16 cellular contexts compared by ENCODE assay signal in the genomic region with DNA sequence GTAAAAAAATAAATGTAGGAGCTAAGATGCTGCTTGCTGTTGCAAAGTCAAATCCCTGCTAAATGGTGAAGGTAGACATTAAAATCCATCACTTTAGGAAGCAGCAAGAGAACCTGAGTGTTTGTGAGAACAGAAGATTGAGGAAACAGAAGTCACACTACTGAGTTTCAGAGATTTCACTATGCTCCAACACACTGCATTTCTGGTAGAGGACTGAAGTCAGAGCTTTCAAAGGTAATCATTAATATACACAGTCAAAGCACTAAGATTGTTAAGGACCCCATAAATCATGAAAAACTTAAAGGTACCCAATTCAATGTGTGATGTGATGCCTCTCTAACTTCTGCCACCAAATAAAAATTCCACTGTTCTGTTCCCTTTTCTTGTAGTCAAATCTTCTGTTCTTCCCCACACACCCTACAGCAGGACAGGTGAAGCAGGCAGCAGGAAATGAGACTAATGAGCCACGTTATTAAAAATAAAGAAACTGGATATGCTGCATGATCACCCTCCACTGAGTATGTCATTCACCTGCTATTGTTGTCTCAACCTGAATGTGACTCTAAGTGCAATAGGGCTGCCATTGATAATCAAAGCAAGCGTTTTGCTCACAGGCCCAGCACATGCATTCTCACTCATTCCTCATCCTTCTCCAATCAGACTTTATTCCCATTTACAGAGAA. TPM values are rescaled to one million over a fixed set of nuclear protein-coding genes. Genes with fewer than 3 reads are reported as not detected.
A peak's percentile ranks its signal among the peaks of the same experiment; 100 is the strongest.
DNase-seq lines count a peak whose midpoint lies in the region; ATAC-seq and TF ChIP-seq lines count a peak whose summit lies in the region.
"Had no signal": no experiment of that assay in that cellular context is flagged by ENCODE, and none has a peak within 500 bp of the region (broad histone marks: within the 10 kb centered on the region; RNA-seq: fewer than 3 reads in every experiment).

No MANE protein-coding gene starts in this region.

- no peak overlapping the region for H3K4me2 ChIP-seq in H9 (ENCODE audit: insufficient read depth, insufficient read length, low read length)
- H3K4me2 ChIP-seq: neural progenitor cell had no signal

- no peak overlapping the region for H2BK120ac ChIP-seq in H9 (ENCODE audit: low read depth, low read length, poor library complexity, severe bottlenecking)

- H2BK15ac ChIP-seq in H9 (ENCODE audit: low read depth, low read length) = no peak overlapping the region

- CTCF ChIA-PET in WTC11 (lab: Charles Lee) = no interaction called here
- CTCF ChIA-PET in activated CD8-positive, alpha-beta T cell treated with anti-CD3 and anti-CD28 coated beads for 36 hours (lab: Charles Lee) = no interaction called here

- H2BK12ac ChIP-seq in H9 (ENCODE audit: insufficient read length, low read depth, low read length) = no peak overlapping the region

- no CpG with 5 or more reads among the region's 2 CpGs for WGBS in H9 (ENCODE audit: extremely low coverage, insufficient read length, low lambda C conversion rate)

- no peaks in the 10 kb centered on the region for H3K79me2 ChIP-seq in H9 (ENCODE audit: insufficient read depth, low read length)

- no peak overlapping the region for H4K8ac ChIP-seq in H9 (replicated peaks; ENCODE audit: insufficient read length, low read depth, low read length)

- H3K4me1 ChIP-seq in H9 (ENCODE audit: insufficient read depth, low read length) = no peaks in the 10 kb centered on the region
- H3K4me1 ChIP-seq: adrenal gland, colonic mucosa, esophagus squamous epithelium, suprapubic skin had no signal

- no peak overlapping the region for H2AK5ac ChIP-seq in H9 (ENCODE audit: insufficient read length, low read length)

- H3K27ac ChIP-seq in H9 (ENCODE audit: insufficient read length, low read depth, low read length) = no peak overlapping the region
- H3K27ac ChIP-seq: adrenal gland, colonic mucosa, esophagus squamous epithelium, neural progenitor cell, suprapubic skin had no signal

- H3K18ac ChIP-seq in H9 (ENCODE audit: insufficient read length, low read depth, low read length) = no peak overlapping the region

- H3K9me3 ChIP-seq in H9 (ENCODE audit: control insufficient read depth, low read depth, low read length) = no peaks in the 10 kb centered on the region
- H3K9me3 ChIP-seq: adrenal gland, colonic mucosa, esophagus squamous epithelium, suprapubic skin had no signal

- H4K20me1 ChIP-seq in H9 (ENCODE audit: control insufficient read depth, insufficient read depth, insufficient read length) = no peaks in the 10 kb centered on the region

- H2BK5ac ChIP-seq in H9 (ENCODE audit: insufficient read length, low read length) = no peak overlapping the region

- no peaks in the 10 kb centered on the region for H3K27me3 ChIP-seq in H9 (ENCODE audit: insufficient read depth, low read length)
- H3K27me3 ChIP-seq: adrenal gland, colonic mucosa, esophagus squamous epithelium, neural progenitor cell, suprapubic skin had no signal

- DNase-seq in H9 (no peak), WTC11 (ENCODE audit: low spot score) (no peak), foreskin melanocyte (no peak), DMS79 treated with DMSO at 0.1 percent for 48 hours (lab: John Stamatoyannopoulos, UW) (no peak)
- no peak for DNase-seq in activated CD8-positive, alpha-beta T cell treated with anti-CD3 and anti-CD28 coated beads for 36 hours
- DNase-seq: activated CD4-positive, CD25-positive, alpha-beta regulatory T cell; adrenal gland; colonic mucosa; esophagus squamous epithelium; NCI-H1048 had no signal

- H3K36me3 Mint-ChIP-seq in H9 (ENCODE audit: insufficient read depth in 1 of 3, low read depth in 3 of 3) = peaks cover 0 to 9% (median 0%) of the 10 kb centered on the region in 3 experiments; a peak in 1 of 7 replicates
- H3K36me3 Mint-ChIP-seq in WTC11 = no peaks in the 10 kb centered on the region
- no peaks in the 10 kb centered on the region for H3K36me3 Mint-ChIP-seq in activated CD8-positive, alpha-beta T cell treated with anti-CD3 and anti-CD28 coated beads for 36 hours (ENCODE audit: low read depth)
- H3K36me3 Mint-ChIP-seq: neural progenitor cell had no signal

- H3K4me1 Mint-ChIP-seq in H9 (peaks cover 24 to 32% of the 10 kb centered on the region in 2 experiments), WTC11 (peaks cover 33% of the 10 kb centered on the region)
- no peaks in the 10 kb centered on the region for H3K4me1 Mint-ChIP-seq in activated CD8-positive, alpha-beta T cell treated with anti-CD3 and anti-CD28 coated beads for 36 hours (ENCODE audit: low read depth)
- H3K4me1 Mint-ChIP-seq: neural progenitor cell had no signal

- H3T11ph ChIP-seq in H9 (ENCODE audit: low read length) = no peak overlapping the region

- H3K14ac ChIP-seq in H9 (ENCODE audit: insufficient read depth, low read length) = no peak overlapping the region

- no peak for TF ChIP-seq CTCF in H9 (conservative IDR thresholded peaks at IDR 0.05)
- no peak for TF ChIP-seq CTCF in WTC11 (IDR thresholded peaks at IDR 0.05)
- TF ChIP-seq CTCF in activated CD8-positive, alpha-beta T cell treated with anti-CD3 and anti-CD28 coated beads for 36 hours (IDR thresholded peaks at IDR 0.05) = no peak

- no peak overlapping the region for H3K4ac ChIP-seq in H9 (ENCODE audit: low read depth, low read length)

- ATAC-seq in GM19372 (IDR thresholded peaks at IDR 0.05; ENCODE audit: low read depth, unreplicated experiment) (peak; percentile 66), HG03460 (IDR thresholded peaks at IDR 0.05; ENCODE audit: unreplicated experiment) (peak; percentile 89), WTC11 (peak; percentile 47; the same call in 1 of the 2 replicates)
- ATAC-seq in activated CD8-positive, alpha-beta T cell treated with anti-CD3 and anti-CD28 coated beads for 36 hours = no peak

- intact Hi-C loops in activated CD8-positive, alpha-beta T cell treated with anti-CD3 and anti-CD28 coated beads for 36 hours (cut with micrococcal nuclease) = no loop called here

- H3K56ac ChIP-seq in H9 (ENCODE audit: insufficient read length, low read depth, low read length) = no peak overlapping the region

- H4K91ac ChIP-seq in H9 (ENCODE audit: insufficient read length, low read depth, low read length) = no peak overlapping the region

- POLR2A ChIA-PET in WTC11 (lab: Charles Lee) = interaction anchor here (0.5 kb wide), 1 partner anchor 61 kb away, joined by 3 read pairs; no protein-coding TSS in a partner anchor
- POLR2A ChIA-PET in activated CD8-positive, alpha-beta T cell treated with anti-CD3 and anti-CD28 coated beads for 36 hours (lab: Charles Lee) = no interaction called here

- H3K4me3 Mint-ChIP-seq in H9 = no peak overlapping the region
- no peak overlapping the region for H3K4me3 Mint-ChIP-seq in WTC11
- no peak overlapping the region for H3K4me3 Mint-ChIP-seq in activated CD8-positive, alpha-beta T cell treated with anti-CD3 and anti-CD28 coated beads for 36 hours
- H3K4me3 Mint-ChIP-seq: neural progenitor cell had no signal

- H4K5ac ChIP-seq in H9 (ENCODE audit: insufficient read length, low read depth, low read length) = no peak overlapping the region

- no peak overlapping the region for H3K9ac ChIP-seq in H9 (ENCODE audit: extremely low read depth, insufficient read length, low read length)
- H3K9ac ChIP-seq: neural progenitor cell had no signal

- H3K79me1 ChIP-seq in H9 (ENCODE audit: insufficient read depth, low read depth, low read length, poor library complexity, severe bottlenecking) = no peaks in the 10 kb centered on the region

- H2AFZ ChIP-seq in H9 (ENCODE audit: low read length) = no peak overlapping the region

- H3K9me3 Mint-ChIP-seq in H9 (peaks cover 0 to 11% of the 10 kb centered on the region in 2 experiments; a peak in 2 of 5 replicates), WTC11 (peaks cover 10% of the 10 kb centered on the region; the same call in 1 of the 2 replicates)
- H3K9me3 Mint-ChIP-seq in activated CD8-positive, alpha-beta T cell treated with anti-CD3 and anti-CD28 coated beads for 36 hours = no peaks in the 10 kb centered on the region
- H3K9me3 Mint-ChIP-seq: neural progenitor cell had no signal

- H2BK20ac ChIP-seq in H9 (ENCODE audit: low read depth, low read length, poor library complexity, severe bottlenecking) = no peak overlapping the region

- H3K23me2 ChIP-seq in H9 (ENCODE audit: insufficient read length, low read depth, low read length, poor library complexity, severe bottlenecking) = no peaks in the 10 kb centered on the region

- H3K23ac ChIP-seq in H9 (ENCODE audit: insufficient read length, low read depth, low read length) = no peak overlapping the region

- H3K27ac Mint-ChIP-seq in H9 = peak overlapping the region; percentile 7 to 41 (median 11); a peak in 2 of 7 replicates
- H3K27ac Mint-ChIP-seq in WTC11 = no peak overlapping the region
- no peak overlapping the region for H3K27ac Mint-ChIP-seq in activated CD8-positive, alpha-beta T cell treated with anti-CD3 and anti-CD28 coated beads for 36 hours
- H3K27ac Mint-ChIP-seq: neural progenitor cell had no signal

- H3K27me3 Mint-ChIP-seq in H9 (ENCODE audit: low read depth) (no peaks in the 10 kb centered on the region), WTC11 (ENCODE audit: low read depth) (no peaks in the 10 kb centered on the region)
- H3K27me3 Mint-ChIP-seq in activated CD8-positive, alpha-beta T cell treated with anti-CD3 and anti-CD28 coated beads for 36 hours = peaks cover 2% of the 10 kb centered on the region

TF ChIP-seq in WTC11, 78 proteins besides CTCF, POLR2A, EP300 and RAD21 (continues in another document):
- TF ChIP-seq E2F4 (CRISPR knock-in tag; IDR thresholded peaks at IDR 0.05; ENCODE audit: borderline replicate concordance, low read depth) (no peak), ERG (CRISPR knock-in tag; IDR thresholded peaks at IDR 0.05) (no peak), HMGA2 (CRISPR knock-in tag; IDR thresholded peaks at IDR 0.05) (no peak)

RNA-seq across cellular contexts. Expression of gene APELA, which starts 28.9 kb away (rescaled TPM):
- total RNA-seq in H9 (2021) (135 and 140 TPM in 2 replicates), WTC11 (2021) (25.1 to 28.8 TPM (median 25.7 TPM) in 3 replicates)
- not detected for total RNA-seq in activated CD8-positive, alpha-beta T cell treated with anti-CD3 and anti-CD28 coated beads for 36 hours
- total RNA-seq: adrenal gland, colonic mucosa, esophagus squamous epithelium, lung microvascular endothelial cell, SK-MEL-5, suprapubic skin had no signal

Comparison
In these comparisons a context has a peak if more than half of its experiments do, and no peak if none do; other contexts are left out.
1. H3K27ac Mint-ChIP-seq: peak in H9 (3 of 3); none in WTC11 (single experiment) and activated CD8-positive, alpha-beta T cell treated with anti-CD3 and anti-CD28 coated beads for 36 hours (single experiment).
2. RNA of gene APELA, which starts 28.9 kb away (total RNA-seq): 135 to 140 TPM in H9 and 25.1 to 28.8 TPM in WTC11; not detected in activated CD8-positive, alpha-beta T cell treated with anti-CD3 and anti-CD28 coated beads for 36 hours; every median in the first group is over 10 times any median in the second.